28 cellular contexts compared by ENCODE assay signal in the genomic region with DNA sequence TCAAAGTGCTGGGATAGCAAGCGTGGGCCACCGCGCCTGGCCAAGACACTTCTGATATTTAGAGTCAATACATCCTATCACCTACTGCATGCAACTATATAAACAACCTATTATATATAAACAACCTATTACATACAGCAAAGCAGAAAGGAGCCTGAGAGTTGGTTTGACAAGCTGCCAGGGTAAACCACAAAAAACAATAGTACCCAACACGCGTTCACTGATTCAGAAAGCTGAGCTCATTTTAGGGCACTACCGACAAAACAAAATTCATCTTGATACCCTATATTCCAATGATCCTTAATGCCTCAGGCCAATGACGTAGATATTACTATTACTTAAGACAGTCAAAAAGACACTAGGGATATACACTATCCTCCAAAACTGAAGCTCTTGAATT. TPM values are rescaled to one million over a fixed set of nuclear protein-coding genes. Genes with fewer than 3 reads are reported as not detected.
DNase-seq lines count a peak whose midpoint lies in the region; ATAC-seq and TF ChIP-seq lines count a peak whose summit lies in the region.
"Had no signal": no experiment of that assay in that cellular context is flagged by ENCODE, and none has a peak within 500 bp of the region (broad histone marks: within the 10 kb centered on the region; RNA-seq: fewer than 3 reads in every experiment).

No MANE protein-coding gene starts in this region.

- no TSS peak for BruUV-seq in mammary epithelial cell (replicated peaks; lab: Mats Ljungman, UMichigan)

- H3K4me3 ChIP-seq in ACC112 (ENCODE audit: low read depth, low read length) = no peak overlapping the region
- no peak overlapping the region for H3K4me3 ChIP-seq in mammary epithelial cell (replicated peaks in 1 of 3; ENCODE audit: insufficient read depth in 1 of 3, low read depth in 2 of 3, low read length in 3 of 3)
- no peak overlapping the region for H3K4me3 ChIP-seq in colonic mucosa
- H3K4me3 ChIP-seq: esophagus squamous epithelium, heart left ventricle, K562, right atrium auricular region, SJSA1, spleen had no signal

- CTCF ChIA-PET in mammary epithelial cell (lab: Charles Lee; ENCODE audit: low non-redundant PET) = interaction anchor here (0.5 kb wide), 1 partner anchor 1667 kb away, joined by 3 read pairs; no protein-coding TSS in a partner anchor

- in situ Hi-C loops in mammary epithelial cell (cut with MboI; ENCODE audit: low sequenced_read_pairs in 2 of 2) = no loop called here

- H4K20me1 ChIP-seq in mammary epithelial cell (ENCODE audit: insufficient read depth, low read length) = no peaks in the 10 kb centered on the region

- H3K9me3 ChIP-seq in mammary epithelial cell (replicated peaks; ENCODE audit: insufficient read depth, low read length) = no peaks in the 10 kb centered on the region
- H3K9me3 ChIP-seq in colonic mucosa = no peaks in the 10 kb centered on the region
- H3K9me3 ChIP-seq: esophagus squamous epithelium, heart left ventricle, right atrium auricular region, SJSA1, spleen had no signal

- peak overlapping the region; percentile 36 for H3K27ac ChIP-seq in ACC112 (ENCODE audit: low read depth, low read length)
- H3K27ac ChIP-seq in mammary epithelial cell (ENCODE audit: insufficient read depth, low read depth, low read length) = no peak overlapping the region
- H3K27ac ChIP-seq in foreskin keratinocyte = no peak overlapping the region
- H3K27ac ChIP-seq in colonic mucosa = no peak overlapping the region
- H3K27ac ChIP-seq: esophagus squamous epithelium, heart left ventricle, right atrium auricular region, SJSA1, spleen had no signal

- dilution Hi-C loops in mammary epithelial cell (cut with HindIII; ENCODE audit: low sequenced_read_pairs) = no loop called here

- H3K27me3 ChIP-seq in ACC112 (ENCODE audit: insufficient read depth, low read length) = no peaks in the 10 kb centered on the region
- H3K27me3 ChIP-seq in mammary epithelial cell (ENCODE audit: insufficient read depth, low read length) = no peaks in the 10 kb centered on the region
- no peaks in the 10 kb centered on the region for H3K27me3 ChIP-seq in foreskin keratinocyte
- no peaks in the 10 kb centered on the region for H3K27me3 ChIP-seq in colonic mucosa
- H3K27me3 ChIP-seq: heart left ventricle, right atrium auricular region, SJSA1, spleen had no signal

- no peak for TF ChIP-seq CTCF in mammary epithelial cell (conservative IDR thresholded peaks at IDR 0.05 in 1 of 2, IDR thresholded peaks at IDR 0.05 in 1 of 2; ENCODE audit: extremely low read depth in 1 of 2, insufficient read depth in 1 of 2, low read depth in 1 of 2, low read length in 2 of 2)
- TF ChIP-seq CTCF in foreskin keratinocyte (conservative IDR thresholded peaks at IDR 0.05) = no peak
- no peak for TF ChIP-seq CTCF in colonic mucosa (IDR thresholded peaks at IDR 0.05)

- no peaks in the 10 kb centered on the region for H3K79me2 ChIP-seq in ACC112 (ENCODE audit: control insufficient read depth, insufficient read depth, low read length, unreplicated experiment)
- no peaks in the 10 kb centered on the region for H3K79me2 ChIP-seq in mammary epithelial cell (ENCODE audit: insufficient read depth, low read length)

- peak; percentile 24 for DNase-seq in NCI-H2029 (lab: John Stamatoyannopoulos, UW)
- DNase-seq in mammary epithelial cell = peak; percentile 48
- peak in 1 of 2 donors; percentile 53 for DNase-seq in foreskin keratinocyte
- DNase-seq in NCI-H82 (lab: John Stamatoyannopoulos, UW) = no peak
- no peak for DNase-seq in colonic mucosa
- no peak for DNase-seq in activated gamma-delta T cell (lab: John Stamatoyannopoulos, UW)
- DNase-seq: activated CD4-positive, alpha-beta T cell treated with anti-CD3 and anti-CD28 coated beads for 36 hours; activated naive CD4-positive, alpha-beta T cell treated with anti-CD3 and anti-CD28 coated beads for 36 hours; activated T-cell treated with anti-CD3 and anti-CD28 coated beads, Interleukin-2, amount 50 U/mL, for 4 hours; amygdala; cerebellar nuclear complex; effector memory CD4-positive, alpha-beta T cell; esophagus squamous epithelium; GDM1; heart left ventricle; left colon; MV-4-11; naive thymus-derived CD8-positive, alpha-beta T cell; NCI-H146; NCI-H526; spleen; stimulated activated CD4-positive, alpha-beta T cell treated with anti-CD3 and anti-CD28 coated beads, Interleukin-2, amount 100 ng/mL, for 48 hours had no signal

- no peak overlapping the region for H3K4me2 ChIP-seq in mammary epithelial cell (ENCODE audit: insufficient read depth, low read depth, low read length)

- ATAC-seq in foreskin keratinocyte (peak; percentile 43), HG03378 (IDR thresholded peaks at IDR 0.05; ENCODE audit: unreplicated experiment) (no peak)
- ATAC-seq: activated CD4-positive, alpha-beta T cell treated with anti-CD3 and anti-CD28 coated beads for 36 hours; activated T-cell treated with anti-CD3 and anti-CD28 coated beads, Interleukin-2, amount 50 U/mL, for 4 hours; heart left ventricle; K562; left colon; naive thymus-derived CD8-positive, alpha-beta T cell; stimulated activated effector memory CD8-positive, alpha-beta T cell treated with anti-CD3 and anti-CD28 coated beads, Interleukin-12 subunit alpha, Interleukin-12 subunit beta, amount 100 ng/mL, for 72 hours had no signal

- H3K9ac ChIP-seq in mammary epithelial cell (ENCODE audit: insufficient read depth, low read length) (no peak overlapping the region), colonic mucosa (ENCODE audit: low read depth in 2 of 2, low read length in 2 of 2) (no peak overlapping the region)

- peaks cover 13% of the 10 kb centered on the region for H3K4me1 ChIP-seq in ACC112 (ENCODE audit: control insufficient read depth, insufficient read depth, low read length, unreplicated experiment)
- H3K4me1 ChIP-seq in mammary epithelial cell (ENCODE audit: insufficient read depth, low read length) = peaks cover 3% of the 10 kb centered on the region
- peaks cover 7% of the 10 kb centered on the region for H3K4me1 ChIP-seq in foreskin keratinocyte
- H3K4me1 ChIP-seq in colonic mucosa = no peaks in the 10 kb centered on the region
- H3K4me1 ChIP-seq: esophagus squamous epithelium, right atrium auricular region, spleen had no signal

- 92% methylated on average over 7 of the region's 7 CpGs for WGBS in mammary epithelial cell (ENCODE audit: low coverage, missing lambda C conversion rate)

- H3K36me3 ChIP-seq in ACC112 (ENCODE audit: insufficient read depth, low read length) = peaks cover 48% of the 10 kb centered on the region
- H3K36me3 ChIP-seq in mammary epithelial cell (ENCODE audit: insufficient read depth, low read length) = peaks cover 2% of the 10 kb centered on the region
- H3K36me3 ChIP-seq in colonic mucosa = no peaks in the 10 kb centered on the region
- H3K36me3 ChIP-seq: right atrium auricular region had no signal

- intact Hi-C loops in mammary epithelial cell (cut with micrococcal nuclease) = no loop called here
- intact Hi-C loops in colonic mucosa (cut with DNase I) = no loop called here

- H2AFZ ChIP-seq in ACC112 (ENCODE audit: low read length, unreplicated experiment) (no peak overlapping the region), mammary epithelial cell (ENCODE audit: low read depth, low read length) (no peak overlapping the region)

RNA-seq across cellular contexts. Expression of gene MALSU1, which starts 16.2 kb away (rescaled TPM):
- total RNA-seq in mammary epithelial cell = 10 to 100 TPM; 42.2 to 65.0 TPM
- 54.3 TPM for polyA plus RNA-seq in mammary epithelial cell
- polyA minus RNA-seq in mammary epithelial cell = 24.9 TPM
- total RNA-seq in foreskin keratinocyte = 68.2 and 70.6 TPM in 2 replicates
- polyA plus RNA-seq in foreskin keratinocyte = 91.0 and 96.9 TPM in 2 replicates
- 10 to 100 TPM; 37.5 to 54.3 TPM for total RNA-seq in colonic mucosa

Comparison
In these comparisons a context has a peak if more than half of its experiments do, and no peak if none do; other contexts are left out.
1. DNase-seq: peak in NCI-H2029 (single experiment) and mammary epithelial cell (single experiment); none in NCI-H82 (single experiment), colonic mucosa (single experiment) and activated gamma-delta T cell (single experiment).